ENCODE assay signal across 9 cellular contexts in the genomic region with DNA sequence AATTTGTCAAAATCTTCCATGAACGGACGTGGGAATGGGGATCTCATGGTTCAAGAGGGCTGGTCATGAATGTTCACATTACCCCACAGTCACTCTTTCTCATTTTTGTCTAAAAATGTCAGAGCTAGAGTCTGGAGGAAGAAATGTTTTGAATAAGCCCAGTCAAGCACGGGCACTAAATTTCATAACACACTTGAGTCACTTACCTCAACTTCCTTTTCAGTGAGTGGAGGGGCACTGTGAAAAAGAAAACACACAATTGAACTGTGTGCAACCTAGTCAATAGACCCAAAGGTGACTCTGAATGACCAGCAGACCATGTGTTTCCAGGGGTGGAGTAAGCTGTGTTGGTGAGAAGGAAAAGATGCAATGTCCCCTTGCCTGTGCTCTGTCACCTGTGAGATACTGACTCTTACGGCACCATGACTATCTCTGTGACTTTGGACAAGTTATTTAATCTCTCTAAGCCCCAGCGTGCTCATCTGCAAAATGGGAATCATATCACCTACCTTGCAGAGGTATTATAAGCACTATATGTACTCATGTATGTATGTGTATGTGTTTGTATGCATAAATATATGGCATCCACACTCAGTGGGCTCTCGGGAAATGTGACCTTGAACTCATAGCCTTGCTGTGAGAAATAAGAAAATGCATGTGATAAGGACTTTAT. TPM values are rescaled to one million over a fixed set of nuclear protein-coding genes. Genes with fewer than 3 reads are reported as not detected.
DNase-seq lines count a peak whose midpoint lies in the region; ATAC-seq and TF ChIP-seq lines count a peak whose summit lies in the region.
"Had no signal": no experiment of that assay in that cellular context is flagged by ENCODE, and none has a peak within 500 bp of the region (broad histone marks: within the 10 kb centered on the region; RNA-seq: fewer than 3 reads in every experiment).

No MANE protein-coding gene starts in this region.

- in situ Hi-C loops in transverse colon (cut with MboI; ENCODE audit: low pct_ligation_motif_present in 1 of 4, low pct_unique_long_range_greater_than_20kb in 1 of 4, low sequenced_read_pairs in 3 of 4), result no loop called here

- TF ChIP-seq EP300 in transverse colon (IDR thresholded peaks at IDR 0.05; ENCODE audit: low read depth), result no peak

- TF ChIP-seq POLR2A in transverse colon (IDR thresholded peaks at IDR 0.05), result no peak

- TF ChIP-seq CTCF in right atrium auricular region (IDR thresholded peaks at IDR 0.05) (no peak), transverse colon (IDR thresholded peaks at IDR 0.05) (no peak)

- H3K4me3 ChIP-seq in right atrium auricular region (no peak overlapping the region), right cardiac atrium (ENCODE audit: low read length) (no peak overlapping the region), transverse colon (no peak overlapping the region)

- peak; percentile 33 for ATAC-seq in Right ventricle myocardium superior (ENCODE audit: poor library complexity)
- ATAC-seq in right cardiac atrium, result peak; percentile 17 to 22
- ATAC-seq in GM18870 (IDR thresholded peaks at IDR 0.05; ENCODE audit: unreplicated experiment), result no peak

- H3K4me1 ChIP-seq in right atrium auricular region (peaks cover 0 to 26% of the 10 kb centered on the region in 2 donors), right cardiac atrium (ENCODE audit: control insufficient read depth, insufficient read depth, low read length) (peaks cover 21% of the 10 kb centered on the region), transverse colon (peaks cover 2 to 33% (median 16%) of the 10 kb centered on the region in 4 donors)

- H3K27ac ChIP-seq in right atrium auricular region (peak overlapping the region in 1 of 2 donors; percentile 37), right cardiac atrium (ENCODE audit: low read length) (peak overlapping the region; percentile 22), transverse colon (peak overlapping the region; percentile 52 to 84 (median 80))

- DNase-seq in Right ventricle myocardium superior (no peak), right atrium auricular region (ENCODE audit: low spot score) (no peak), SIG-M5 treated with dmso at 0.1 percent for 504 hours (lab: John Stamatoyannopoulos, UW; ENCODE audit: unreplicated experiment) (peak; percentile 86), right cardiac atrium (no peak), transverse colon (no peak), RPMI8226 (no peak), Ammon's horn (ENCODE audit: low spot score) (no peak)
- DNase-seq: DND-41 had no signal

- intact Hi-C loops in Right ventricle myocardium superior (cut with DNase I) (no loop called here), right cardiac atrium (cut with DNase I) (no loop called here), transverse colon (cut with DNase I; ENCODE audit: low total_unique reads) (no loop called here)

- no peaks in the 10 kb centered on the region for H3K27me3 ChIP-seq in right atrium auricular region
- H3K27me3 ChIP-seq in right cardiac atrium (ENCODE audit: control insufficient read depth, insufficient read depth), result no peaks in the 10 kb centered on the region
- no peaks in the 10 kb centered on the region for H3K27me3 ChIP-seq in transverse colon

- H3K36me3 ChIP-seq in right atrium auricular region (no peaks in the 10 kb centered on the region), transverse colon (no peaks in the 10 kb centered on the region)

- 66% methylated on average over 6 of the region's 6 CpGs for WGBS in right cardiac atrium
- WGBS in transverse colon (ENCODE audit: low coverage in 1 of 2), 2 donors, result 60% methylated on average over 2 to 6 of the region's 6 CpGs

- H3K9me3 ChIP-seq in right atrium auricular region (no peaks in the 10 kb centered on the region), right cardiac atrium (ENCODE audit: control insufficient read depth, low read length) (no peaks in the 10 kb centered on the region), transverse colon (no peaks in the 10 kb centered on the region)

RNA-seq across cellular contexts. Expression of gene LYVE1, which starts 38.2 kb away (rescaled TPM):
- total RNA-seq in Right ventricle myocardium superior (77.2 TPM), right atrium auricular region (10 to 100 TPM; 15.9 to 45.0 TPM), right cardiac atrium (100 to 1,000 TPM in 1 of 4 donors, 10 to 100 TPM in 3; 69.8 to 114 (median 92.8) TPM), transverse colon (10 to 100 TPM in 3 of 4 donors, 1 to 10 TPM in 1; 8.2 to 41.6 (median 31.7) TPM)
- 12.6 TPM for polyA plus RNA-seq in right cardiac atrium
